10 cellular contexts compared by ENCODE assay signal in genomic region chr14:75234173-75234855, GRCh38. TPM values are rescaled to one million over a fixed set of nuclear protein-coding genes. Genes with fewer than 3 reads are reported as not detected.
DNase-seq lines count a peak whose midpoint lies in the region; ATAC-seq and TF ChIP-seq lines count a peak whose summit lies in the region.
"Had no signal": no experiment of that assay in that cellular context is flagged by ENCODE, and none has a peak within 500 bp of the region (broad histone marks: within the 10 kb centered on the region; RNA-seq: fewer than 3 reads in every experiment).

No MANE protein-coding gene starts in this region.

- TF ChIP-seq EP300 in gastroesophageal sphincter (IDR thresholded peaks at IDR 0.05): no peak

- no peak overlapping the region for H4K8ac ChIP-seq in mesendoderm (ENCODE audit: low read depth, low read length)

- H3K79me1 ChIP-seq in mesendoderm (ENCODE audit: low read length): no peaks in the 10 kb centered on the region

- no peaks in the 10 kb centered on the region for H3K79me2 ChIP-seq in mesendoderm (ENCODE audit: control insufficient read depth, insufficient read depth, low read length)

- no peak overlapping the region for H2AK5ac ChIP-seq in mesendoderm (ENCODE audit: low read length)

- no peak for TF ChIP-seq CTCF in gastroesophageal sphincter (IDR thresholded peaks at IDR 0.05)
- TF ChIP-seq CTCF in GM13976 (IDR thresholded peaks at IDR 0.05; ENCODE audit: borderline replicate concordance, control extremely low read depth, extremely low read depth, insufficient read depth, missing control alignments): no peak

- TF ChIP-seq POLR2A in gastroesophageal sphincter (IDR thresholded peaks at IDR 0.05): no peak

- no peak overlapping the region for H2BK120ac ChIP-seq in mesendoderm (ENCODE audit: low read depth, low read length)

- H3K27me3 ChIP-seq in gastroesophageal sphincter: no peaks in the 10 kb centered on the region
- no peaks in the 10 kb centered on the region for H3K27me3 ChIP-seq in mesendoderm (ENCODE audit: insufficient read depth, low read length, poor library complexity)

- no peaks in the 10 kb centered on the region for H3K36me3 ChIP-seq in gastroesophageal sphincter
- no peaks in the 10 kb centered on the region for H3K36me3 ChIP-seq in mesendoderm (ENCODE audit: control insufficient read depth, insufficient read depth, low read length)

- H3K4me3 ChIP-seq in gastroesophageal sphincter (no peak overlapping the region), mesendoderm (ENCODE audit: low read length) (no peak overlapping the region)

- peaks cover 3 to 42% (median 4%) of the 10 kb centered on the region in 3 donors for H3K4me1 ChIP-seq in gastroesophageal sphincter
- peaks cover 14% of the 10 kb centered on the region for H3K4me1 ChIP-seq in mesendoderm (ENCODE audit: control insufficient read depth, low read depth, low read length)

- H3K9ac ChIP-seq in mesendoderm (ENCODE audit: low read length): no peak overlapping the region

- intact Hi-C loops in posterior vena cava (cut with DNase I): no loop called here

- no peak overlapping the region for H3K56ac ChIP-seq in mesendoderm (ENCODE audit: low read length)

- no peak overlapping the region for H3K4ac ChIP-seq in mesendoderm (ENCODE audit: low read depth, low read length)

- H3K27ac ChIP-seq in gastroesophageal sphincter: peak overlapping the region in 3 of 4 donors; percentile 23 to 61 (median 45)
- H3K27ac ChIP-seq in mesendoderm (ENCODE audit: low read depth, low read length): no peak overlapping the region

- ATAC-seq in SK-N-SH treated with all-trans-retinoic acid at 6 μM for 48 hours (peak; percentile 94), gastroesophageal sphincter (peak; percentile 19), HG02798 (IDR thresholded peaks at IDR 0.05; ENCODE audit: poor library complexity, unreplicated experiment) (no peak)

- in situ Hi-C loops in GM13976 (cut with MboI; ENCODE audit: low sequenced_read_pairs, unreplicated experiment): no loop called here

- 46 to 70% methylated on average over 4 to 10 of the region's 10 CpGs for WGBS in gastroesophageal sphincter (ENCODE audit: low coverage in 1 of 2), 2 donors
- WGBS in mesendoderm (ENCODE audit: extremely low coverage, insufficient coverage, low lambda C conversion rate): no CpG with 5 or more reads among the region's 10 CpGs

- no peak overlapping the region for H3K18ac ChIP-seq in mesendoderm (ENCODE audit: low read length)

- no peaks in the 10 kb centered on the region for H3K9me3 ChIP-seq in gastroesophageal sphincter

- H2BK5ac ChIP-seq in mesendoderm (ENCODE audit: low read length): no peak overlapping the region

- no peak overlapping the region for H2BK15ac ChIP-seq in mesendoderm (replicated peaks; ENCODE audit: low read depth)

- DNase-seq in EH (ENCODE audit: low read depth): peak; percentile 91
- peak; percentile 88 for DNase-seq in posterior vena cava (ENCODE audit: low spot score)
- no peak for DNase-seq in GM13976 (ENCODE audit: low spot score)
- no peak for DNase-seq in mesendoderm
- DNase-seq in GF-D8 (lab: John Stamatoyannopoulos, UW): no peak
- DNase-seq: activated naive CD8-positive, alpha-beta T cell treated with anti-CD3 and anti-CD28 coated beads for 36 hours; naive B cell had no signal

- H4K5ac ChIP-seq in mesendoderm (ENCODE audit: low read length): no peak overlapping the region

- no peak overlapping the region for H3K4me2 ChIP-seq in mesendoderm (ENCODE audit: low read length)

- no peak overlapping the region for H3K23ac ChIP-seq in mesendoderm (ENCODE audit: low read length)

TF ChIP-seq in SK-N-SH treated with all-trans-retinoic acid at 6 μM for 48 hours, 23 proteins besides CTCF, POLR2A, EP300 and RAD21:
- no peak for TF ChIP-seq ZNF70 (CRISPR knock-in tag; IDR thresholded peaks at IDR 0.05)
- TF ChIP-seq PATZ1 (CRISPR knock-in tag; IDR thresholded peaks at IDR 0.05; ENCODE audit: borderline replicate concordance): no peak
- TF ChIP-seq SNAI2 (CRISPR knock-in tag; IDR thresholded peaks at IDR 0.05): no peak
- TF ChIP-seq, protein P1, sequence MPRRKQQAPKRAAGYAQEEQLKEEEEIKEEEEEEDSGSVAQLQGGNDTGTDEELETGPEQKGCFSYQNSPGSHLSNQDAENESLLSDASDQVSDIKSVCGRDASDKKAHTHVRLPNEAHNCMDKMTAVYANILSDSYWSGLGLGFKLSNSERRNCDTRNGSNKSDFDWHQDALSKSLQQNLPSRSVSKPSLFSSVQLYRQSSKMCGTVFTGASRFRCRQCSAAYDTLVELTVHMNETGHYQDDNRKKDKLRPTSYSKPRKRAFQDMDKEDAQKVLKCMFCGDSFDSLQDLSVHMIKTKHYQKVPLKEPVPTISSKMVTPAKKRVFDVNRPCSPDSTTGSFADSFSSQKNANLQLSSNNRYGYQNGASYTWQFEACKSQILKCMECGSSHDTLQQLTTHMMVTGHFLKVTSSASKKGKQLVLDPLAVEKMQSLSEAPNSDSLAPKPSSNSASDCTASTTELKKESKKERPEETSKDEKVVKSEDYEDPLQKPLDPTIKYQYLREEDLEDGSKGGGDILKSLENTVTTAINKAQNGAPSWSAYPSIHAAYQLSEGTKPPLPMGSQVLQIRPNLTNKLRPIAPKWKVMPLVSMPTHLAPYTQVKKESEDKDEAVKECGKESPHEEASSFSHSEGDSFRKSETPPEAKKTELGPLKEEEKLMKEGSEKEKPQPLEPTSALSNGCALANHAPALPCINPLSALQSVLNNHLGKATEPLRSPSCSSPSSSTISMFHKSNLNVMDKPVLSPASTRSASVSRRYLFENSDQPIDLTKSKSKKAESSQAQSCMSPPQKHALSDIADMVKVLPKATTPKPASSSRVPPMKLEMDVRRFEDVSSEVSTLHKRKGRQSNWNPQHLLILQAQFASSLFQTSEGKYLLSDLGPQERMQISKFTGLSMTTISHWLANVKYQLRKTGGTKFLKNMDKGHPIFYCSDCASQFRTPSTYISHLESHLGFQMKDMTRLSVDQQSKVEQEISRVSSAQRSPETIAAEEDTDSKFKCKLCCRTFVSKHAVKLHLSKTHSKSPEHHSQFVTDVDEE (CRISPR knock-in tag; IDR thresholded peaks at IDR 0.05): no peak
- TF ChIP-seq CSDC2 (CRISPR knock-in tag; IDR thresholded peaks at IDR 0.05): no peak
- no peak for TF ChIP-seq ZFP3 (CRISPR knock-in tag; IDR thresholded peaks at IDR 0.05)
- no peak for TF ChIP-seq OSR1 (CRISPR knock-in tag; IDR thresholded peaks at IDR 0.05)
- TF ChIP-seq BACH2 (CRISPR knock-in tag; IDR thresholded peaks at IDR 0.05; ENCODE audit: borderline replicate concordance): no peak
- no peak for TF ChIP-seq ZFP30 (CRISPR knock-in tag; IDR thresholded peaks at IDR 0.05)
- TF ChIP-seq, protein P2, sequence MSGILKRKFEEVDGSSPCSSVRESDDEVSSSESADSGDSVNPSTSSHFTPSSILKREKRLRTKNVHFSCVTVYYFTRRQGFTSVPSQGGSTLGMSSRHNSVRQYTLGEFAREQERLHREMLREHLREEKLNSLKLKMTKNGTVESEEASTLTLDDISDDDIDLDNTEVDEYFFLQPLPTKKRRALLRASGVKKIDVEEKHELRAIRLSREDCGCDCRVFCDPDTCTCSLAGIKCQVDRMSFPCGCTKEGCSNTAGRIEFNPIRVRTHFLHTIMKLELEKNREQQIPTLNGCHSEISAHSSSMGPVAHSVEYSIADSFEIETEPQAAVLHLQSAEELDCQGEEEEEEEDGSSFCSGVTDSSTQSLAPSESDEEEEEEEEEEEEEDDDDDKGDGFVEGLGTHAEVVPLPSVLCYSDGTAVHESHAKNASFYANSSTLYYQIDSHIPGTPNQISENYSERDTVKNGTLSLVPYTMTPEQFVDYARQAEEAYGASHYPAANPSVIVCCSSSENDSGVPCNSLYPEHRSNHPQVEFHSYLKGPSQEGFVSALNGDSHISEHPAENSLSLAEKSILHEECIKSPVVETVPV (CRISPR knock-in tag; IDR thresholded peaks at IDR 0.05): no peak
- TF ChIP-seq ZNF8 (CRISPR knock-in tag; IDR thresholded peaks at IDR 0.05): no peak
- TF ChIP-seq TOX (CRISPR knock-in tag; IDR thresholded peaks at IDR 0.05; ENCODE audit: borderline replicate concordance): no peak

RNA-seq across cellular contexts. Expression of gene FOS, which starts 44.3 kb away (rescaled TPM):
- total RNA-seq in gastroesophageal sphincter (100 to 1,000 TPM in 3 of 4 donors, 10 to 100 TPM in 1; 78.0 to 286 (median 179) TPM), posterior vena cava (100 to 1,000 TPM; 485 to 992 TPM)
- 30.2 TPM for polyA plus RNA-seq in mesendoderm (2013, experiment 1 of 2)
- polyA plus RNA-seq in mesendoderm (2013, experiment 2 of 2): 33.0 TPM

RNA-seq across cellular contexts. Expression of gene TMED10, which starts 57.9 kb away (rescaled TPM):
- total RNA-seq in gastroesophageal sphincter (100 to 1,000 TPM; 140 to 241 (median 162) TPM), posterior vena cava (100 to 1,000 TPM; 259 to 311 TPM)
- 212 TPM for polyA plus RNA-seq in mesendoderm (2013, experiment 1 of 2)
- polyA plus RNA-seq in mesendoderm (2013, experiment 2 of 2): 214 TPM

Comparison
In these comparisons a context has a peak if more than half of its experiments do, and no peak if none do; other contexts are left out.
1. DNase-seq: peak in EH (single experiment) and posterior vena cava (single experiment); none in GM13976 (single experiment), mesendoderm (single experiment) and GF-D8 (single experiment).